1 cellular context compared by ENCODE assay signal in genomic region chr16:29862884-29863668, GRCh38.
A peak's percentile ranks its signal among the peaks of the same experiment; 100 is the strongest.
TF ChIP-seq lines count a peak whose summit lies in the region.

TSS of gene CDIPT (minus strand) at chr16:29863226. CDS start at chr16:29862857, 369 bp downstream.

TF ChIP-seq in HepG2, 621 proteins besides CTCF, POLR2A, EP300 and RAD21 (continued from another document and continues in another):
- TF ChIP-seq ZNF570 (CRISPR knock-in tag; IDR thresholded peaks at IDR 0.05; ENCODE audit: borderline replicate concordance), result no peak
- TF ChIP-seq IRF2 (CRISPR knock-in tag; IDR thresholded peaks at IDR 0.05), result peak; percentile 97
- TF ChIP-seq NCOA1 (CRISPR knock-in tag; IDR thresholded peaks at IDR 0.05), result 0 out of 2 replicates have a peak, but pooled peaks have one; percentile 21
- TF ChIP-seq NR2C2 (CRISPR knock-in tag; IDR thresholded peaks at IDR 0.05; ENCODE audit: borderline replicate concordance), result peak; percentile 44; the same call in 1 of the 2 replicates
- TF ChIP-seq, protein P1, sequence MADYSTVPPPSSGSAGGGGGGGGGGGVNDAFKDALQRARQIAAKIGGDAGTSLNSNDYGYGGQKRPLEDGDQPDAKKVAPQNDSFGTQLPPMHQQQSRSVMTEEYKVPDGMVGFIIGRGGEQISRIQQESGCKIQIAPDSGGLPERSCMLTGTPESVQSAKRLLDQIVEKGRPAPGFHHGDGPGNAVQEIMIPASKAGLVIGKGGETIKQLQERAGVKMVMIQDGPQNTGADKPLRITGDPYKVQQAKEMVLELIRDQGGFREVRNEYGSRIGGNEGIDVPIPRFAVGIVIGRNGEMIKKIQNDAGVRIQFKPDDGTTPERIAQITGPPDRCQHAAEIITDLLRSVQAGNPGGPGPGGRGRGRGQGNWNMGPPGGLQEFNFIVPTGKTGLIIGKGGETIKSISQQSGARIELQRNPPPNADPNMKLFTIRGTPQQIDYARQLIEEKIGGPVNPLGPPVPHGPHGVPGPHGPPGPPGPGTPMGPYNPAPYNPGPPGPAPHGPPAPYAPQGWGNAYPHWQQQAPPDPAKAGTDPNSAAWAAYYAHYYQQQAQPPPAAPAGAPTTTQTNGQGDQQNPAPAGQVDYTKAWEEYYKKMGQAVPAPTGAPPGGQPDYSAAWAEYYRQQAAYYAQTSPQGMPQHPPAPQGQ (CRISPR knock-in tag; IDR thresholded peaks at IDR 0.05; ENCODE audit: borderline replicate concordance), result no peak
- TF ChIP-seq, protein P2, sequence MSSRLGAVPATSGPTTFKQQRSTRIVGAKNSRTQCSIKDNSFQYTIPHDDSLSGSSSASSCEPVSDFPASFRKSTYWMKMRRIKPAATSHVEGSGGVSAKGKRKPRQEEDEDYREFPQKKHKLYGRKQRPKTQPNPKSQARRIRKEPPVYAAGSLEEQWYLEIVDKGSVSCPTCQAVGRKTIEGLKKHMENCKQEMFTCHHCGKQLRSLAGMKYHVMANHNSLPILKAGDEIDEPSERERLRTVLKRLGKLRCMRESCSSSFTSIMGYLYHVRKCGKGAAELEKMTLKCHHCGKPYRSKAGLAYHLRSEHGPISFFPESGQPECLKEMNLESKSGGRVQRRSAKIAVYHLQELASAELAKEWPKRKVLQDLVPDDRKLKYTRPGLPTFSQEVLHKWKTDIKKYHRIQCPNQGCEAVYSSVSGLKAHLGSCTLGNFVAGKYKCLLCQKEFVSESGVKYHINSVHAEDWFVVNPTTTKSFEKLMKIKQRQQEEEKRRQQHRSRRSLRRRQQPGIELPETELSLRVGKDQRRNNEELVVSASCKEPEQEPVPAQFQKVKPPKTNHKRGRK (CRISPR knock-in tag; IDR thresholded peaks at IDR 0.05), result no peak
- 0 out of 2 replicates have a peak, but pooled peaks have one; percentile 30 for TF ChIP-seq ZNF33A (CRISPR knock-in tag; IDR thresholded peaks at IDR 0.05; ENCODE audit: borderline replicate concordance)
- TF ChIP-seq, protein P3, sequence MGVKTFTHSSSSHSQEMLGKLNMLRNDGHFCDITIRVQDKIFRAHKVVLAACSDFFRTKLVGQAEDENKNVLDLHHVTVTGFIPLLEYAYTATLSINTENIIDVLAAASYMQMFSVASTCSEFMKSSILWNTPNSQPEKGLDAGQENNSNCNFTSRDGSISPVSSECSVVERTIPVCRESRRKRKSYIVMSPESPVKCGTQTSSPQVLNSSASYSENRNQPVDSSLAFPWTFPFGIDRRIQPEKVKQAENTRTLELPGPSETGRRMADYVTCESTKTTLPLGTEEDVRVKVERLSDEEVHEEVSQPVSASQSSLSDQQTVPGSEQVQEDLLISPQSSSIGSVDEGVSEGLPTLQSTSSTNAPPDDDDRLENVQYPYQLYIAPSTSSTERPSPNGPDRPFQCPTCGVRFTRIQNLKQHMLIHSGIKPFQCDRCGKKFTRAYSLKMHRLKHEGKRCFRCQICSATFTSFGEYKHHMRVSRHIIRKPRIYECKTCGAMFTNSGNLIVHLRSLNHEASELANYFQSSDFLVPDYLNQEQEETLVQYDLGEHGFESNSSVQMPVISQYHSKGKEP (CRISPR knock-in tag; IDR thresholded peaks at IDR 0.05), result peak; percentile 62
- peak; percentile 85 for TF ChIP-seq ELF1 (CRISPR knock-in tag; IDR thresholded peaks at IDR 0.05)
- TF ChIP-seq HNRNPUL1 (IDR thresholded peaks at IDR 0.05; ENCODE audit: low read depth, low read length), result no peak
- no peak for TF ChIP-seq NFE2L2 (IDR thresholded peaks at IDR 0.05; ENCODE audit: low read length)
- no peak for TF ChIP-seq ZNF484 (CRISPR knock-in tag; IDR thresholded peaks at IDR 0.05; ENCODE audit: borderline replicate concordance, low read depth)
- TF ChIP-seq ZNF782 (CRISPR knock-in tag; IDR thresholded peaks at IDR 0.05; ENCODE audit: borderline replicate concordance), result no peak
- TF ChIP-seq, protein P4, sequence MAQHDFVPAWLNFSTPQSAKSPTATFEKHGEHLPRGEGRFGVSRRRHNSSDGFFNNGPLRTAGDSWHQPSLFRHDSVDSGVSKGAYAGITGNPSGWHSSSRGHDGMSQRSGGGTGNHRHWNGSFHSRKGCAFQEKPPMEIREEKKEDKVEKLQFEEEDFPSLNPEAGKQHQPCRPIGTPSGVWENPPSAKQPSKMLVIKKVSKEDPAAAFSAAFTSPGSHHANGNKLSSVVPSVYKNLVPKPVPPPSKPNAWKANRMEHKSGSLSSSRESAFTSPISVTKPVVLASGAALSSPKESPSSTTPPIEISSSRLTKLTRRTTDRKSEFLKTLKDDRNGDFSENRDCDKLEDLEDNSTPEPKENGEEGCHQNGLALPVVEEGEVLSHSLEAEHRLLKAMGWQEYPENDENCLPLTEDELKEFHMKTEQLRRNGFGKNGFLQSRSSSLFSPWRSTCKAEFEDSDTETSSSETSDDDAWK (CRISPR knock-in tag; IDR thresholded peaks at IDR 0.05), result no peak
- TF ChIP-seq SCMH1 (CRISPR knock-in tag; IDR thresholded peaks at IDR 0.05; ENCODE audit: borderline replicate concordance), result no peak
- no peak for TF ChIP-seq ZNF878 (CRISPR knock-in tag; IDR thresholded peaks at IDR 0.05)
- TF ChIP-seq, protein P5, sequence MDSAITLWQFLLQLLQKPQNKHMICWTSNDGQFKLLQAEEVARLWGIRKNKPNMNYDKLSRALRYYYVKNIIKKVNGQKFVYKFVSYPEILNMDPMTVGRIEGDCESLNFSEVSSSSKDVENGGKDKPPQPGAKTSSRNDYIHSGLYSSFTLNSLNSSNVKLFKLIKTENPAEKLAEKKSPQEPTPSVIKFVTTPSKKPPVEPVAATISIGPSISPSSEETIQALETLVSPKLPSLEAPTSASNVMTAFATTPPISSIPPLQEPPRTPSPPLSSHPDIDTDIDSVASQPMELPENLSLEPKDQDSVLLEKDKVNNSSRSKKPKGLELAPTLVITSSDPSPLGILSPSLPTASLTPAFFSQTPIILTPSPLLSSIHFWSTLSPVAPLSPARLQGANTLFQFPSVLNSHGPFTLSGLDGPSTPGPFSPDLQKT (CRISPR knock-in tag; IDR thresholded peaks at IDR 0.05; ENCODE audit: borderline replicate concordance), result no peak
- no peak for TF ChIP-seq POLR2AphosphoS2 (IDR thresholded peaks at IDR 0.05; ENCODE audit: low read depth, low read length)
- no peak for TF ChIP-seq KDM6A (CRISPR knock-in tag; IDR thresholded peaks at IDR 0.05; ENCODE audit: low read depth)
- peak; percentile 87 for TF ChIP-seq KDM1A (CRISPR knock-in tag; IDR thresholded peaks at IDR 0.05)
- peak; percentile 99 for TF ChIP-seq XRCC5 (optimal IDR thresholded peaks at IDR 0.05; ENCODE audit: low read length)
- peak; percentile 51; the same call in 1 of the 2 replicates for TF ChIP-seq ZNF333 (CRISPR knock-in tag; IDR thresholded peaks at IDR 0.05; ENCODE audit: borderline replicate concordance)
- no peak for TF ChIP-seq ZNF549 (CRISPR knock-in tag; IDR thresholded peaks at IDR 0.05)
- TF ChIP-seq PCBP1 (IDR thresholded peaks at IDR 0.05; ENCODE audit: borderline replicate concordance, low read depth, low read length), result 0 out of 2 replicates have a peak, but pooled peaks have one; percentile 93
- TF ChIP-seq RBM22 (optimal IDR thresholded peaks at IDR 0.05; ENCODE audit: low read length), result no peak
- TF ChIP-seq NFYC (CRISPR knock-in tag; IDR thresholded peaks at IDR 0.05), result peak; percentile 42; the same call in 1 of the 2 replicates
- TF ChIP-seq ZFY (CRISPR knock-in tag; IDR thresholded peaks at IDR 0.05), result peak; percentile 92
- TF ChIP-seq MLXIP (CRISPR knock-in tag; IDR thresholded peaks at IDR 0.05; ENCODE audit: borderline replicate concordance), result no peak
- no peak; the same call in 1 of the 2 replicates for TF ChIP-seq ZNF558 (CRISPR knock-in tag; IDR thresholded peaks at IDR 0.05; ENCODE audit: borderline replicate concordance)
- TF ChIP-seq ADNP (CRISPR knock-in tag; IDR thresholded peaks at IDR 0.05), result no peak
- no peak for TF ChIP-seq MBD4 (IDR thresholded peaks at IDR 0.05; ENCODE audit: borderline replicate concordance, low read length)
- TF ChIP-seq KLF12 (CRISPR knock-in tag; IDR thresholded peaks at IDR 0.05; ENCODE audit: borderline replicate concordance), result no peak; the same call in 1 of the 2 replicates
- TF ChIP-seq TP53 (CRISPR knock-in tag; conservative IDR thresholded peaks at IDR 0.05), result no peak
- 0 out of 2 replicates have a peak, but pooled peaks have one; percentile 57 for TF ChIP-seq JUND (CRISPR knock-in tag; IDR thresholded peaks at IDR 0.05)
- TF ChIP-seq AGO2 (optimal IDR thresholded peaks at IDR 0.05; ENCODE audit: low read depth, low read length), result peak; percentile 69
- no peak; the same call in 1 of the 2 replicates for TF ChIP-seq THAP9 (CRISPR knock-in tag; IDR thresholded peaks at IDR 0.05; ENCODE audit: borderline replicate concordance)
- no peak for TF ChIP-seq MAFG (CRISPR knock-in tag; IDR thresholded peaks at IDR 0.05)
- TF ChIP-seq, protein P6, sequence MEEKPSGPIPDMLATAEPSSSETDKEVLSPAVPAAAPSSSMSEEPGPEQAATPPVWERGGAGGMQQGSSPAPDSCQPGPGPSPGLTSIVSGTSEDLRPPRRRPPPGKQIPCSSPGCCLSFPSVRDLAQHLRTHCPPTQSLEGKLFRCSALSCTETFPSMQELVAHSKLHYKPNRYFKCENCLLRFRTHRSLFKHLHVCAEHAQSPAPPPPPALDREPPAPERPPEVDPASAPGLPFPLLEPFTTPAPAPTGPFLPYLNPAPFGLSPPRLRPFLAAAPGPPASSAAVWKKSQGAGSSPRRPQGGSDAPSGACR (CRISPR knock-in tag; IDR thresholded peaks at IDR 0.05), result 0 out of 2 replicates have a peak, but pooled peaks have one; percentile 23
- peak; percentile 96 for TF ChIP-seq ZNF777 (CRISPR knock-in tag; IDR thresholded peaks at IDR 0.05)
- peak; percentile 63; the same call in 1 of the 2 replicates for TF ChIP-seq SOX5 (CRISPR knock-in tag; IDR thresholded peaks at IDR 0.05; ENCODE audit: borderline replicate concordance)
